8 cellular contexts compared by ENCODE assay signal in genomic region chr19:16605552-16605951, GRCh38. TPM values are rescaled to one million over a fixed set of nuclear protein-coding genes. Genes with fewer than 3 reads are reported as not detected.
DNase-seq lines count a peak whose midpoint lies in the region; ATAC-seq, FAIRE-seq and TF ChIP-seq lines count a peak whose summit lies in the region.
"Had no signal": no experiment of that assay in that cellular context is flagged by ENCODE, and none has a peak within 500 bp of the region (broad histone marks: within the 10 kb centered on the region; RNA-seq: fewer than 3 reads in every experiment).

No MANE protein-coding gene starts in this region.

- H3K4me3 ChIP-seq in neural progenitor cell: no peak overlapping the region

- H3K27ac ChIP-seq in neural progenitor cell: no peak overlapping the region

- no peak overlapping the region for H3K4me2 ChIP-seq in neural progenitor cell

- no TSS peak for BruUV-seq in Calu3 (replicated peaks; lab: Mats Ljungman, UMichigan)

- no peaks in the 10 kb centered on the region for H3F3A ChIP-seq in neural progenitor cell (ENCODE audit: low read depth)

- H3K27me3 Mint-ChIP-seq in IgD-negative memory B cell: no peaks in the 10 kb centered on the region
- peaks cover 2% of the 10 kb centered on the region for H3K27me3 Mint-ChIP-seq in neural progenitor cell (ENCODE audit: insufficient read depth, low read depth)
- H3K27me3 Mint-ChIP-seq in Calu3 (ENCODE audit: unreplicated experiment): no peaks in the 10 kb centered on the region

- H3K9me3 ChIP-seq in neural progenitor cell (ENCODE audit: low read depth): no peaks in the 10 kb centered on the region

- H3K27ac Mint-ChIP-seq in IgD-negative memory B cell (peak overlapping the region in 2 of 3 donors; percentile 47 to 64), neural progenitor cell (peak overlapping the region; percentile 62), Calu3 (ENCODE audit: unreplicated experiment) (no peak overlapping the region)

- DNase-seq in astrocyte of the hippocampus (ENCODE audit: low read depth, low spot score) (peak; percentile 16), neural progenitor cell (ENCODE audit: low spot score) (no peak), Calu3 (no peak), frontal cortex (ENCODE audit: low spot score in 2 of 2) (no peak)
- DNase-seq: NCI-H187 treated with DMSO at 0.1 percent for 48 hours; stimulated activated CD4-positive, alpha-beta T cell treated with anti-CD3 and anti-CD28 coated beads, Interleukin-4, amount 100 ng/mL, for 24 hours had no signal

- no peak for TF ChIP-seq CTCF in neural progenitor cell (IDR thresholded peaks at IDR 0.05)
- no peak for TF ChIP-seq CTCF in Calu3 (IDR thresholded peaks at IDR 0.05; ENCODE audit: unreplicated experiment)

- no peaks in the 10 kb centered on the region for H3K36me3 ChIP-seq in neural progenitor cell

- H2AFZ ChIP-seq in neural progenitor cell (replicated peaks): no peak overlapping the region

- intact Hi-C loops in Calu3 (cut with micrococcal nuclease; ENCODE audit: unreplicated experiment): no loop called here

- no peaks in the 10 kb centered on the region for H3K4me1 ChIP-seq in neural progenitor cell

- H3K9me3 Mint-ChIP-seq in IgD-negative memory B cell (peaks cover 0 to 1% (median 0%) of the 10 kb centered on the region in 3 donors), neural progenitor cell (no peaks in the 10 kb centered on the region), Calu3 (ENCODE audit: low read depth, unreplicated experiment) (no peaks in the 10 kb centered on the region)

- no peak for ATAC-seq in HG02623 (IDR thresholded peaks at IDR 0.05; ENCODE audit: unreplicated experiment)

- peaks cover 29 to 42% (median 42%) of the 10 kb centered on the region in 3 donors for H3K4me1 Mint-ChIP-seq in IgD-negative memory B cell
- H3K4me1 Mint-ChIP-seq in neural progenitor cell: peaks cover 9% of the 10 kb centered on the region
- H3K4me1 Mint-ChIP-seq in Calu3 (ENCODE audit: low read depth, unreplicated experiment): peaks cover 8% of the 10 kb centered on the region

- H3K27me3 ChIP-seq in neural progenitor cell: no peaks in the 10 kb centered on the region

- no peaks in the 10 kb centered on the region for H3K36me3 Mint-ChIP-seq in IgD-negative memory B cell
- H3K36me3 Mint-ChIP-seq in neural progenitor cell: no peaks in the 10 kb centered on the region
- H3K36me3 Mint-ChIP-seq in Calu3 (ENCODE audit: insufficient read depth, unreplicated experiment): peaks cover 4% of the 10 kb centered on the region

- no peak for FAIRE-seq in frontal cortex (lab: Jason Lieb, UNC)

- H4K20me1 ChIP-seq in neural progenitor cell (ENCODE audit: low read depth): peaks cover 72% of the 10 kb centered on the region

- H3K79me2 ChIP-seq in neural progenitor cell (ENCODE audit: low read depth): peaks cover 89% of the 10 kb centered on the region

- H3K4me3 Mint-ChIP-seq in IgD-negative memory B cell: peak overlapping the region in 2 of 4 donors; percentile 60
- H3K4me3 Mint-ChIP-seq in neural progenitor cell: no peak overlapping the region
- H3K4me3 Mint-ChIP-seq in Calu3 (ENCODE audit: low read depth, unreplicated experiment): no peak overlapping the region

- CTCF ChIA-PET in Calu3 (lab: Charles Lee): no interaction called here

- H3K9ac ChIP-seq in neural progenitor cell: no peak overlapping the region

RNA-seq across cellular contexts. Expression of gene MED26, which starts 22.5 kb away (rescaled TPM):
- 5.3 TPM for polyA plus RNA-seq in IgD-negative memory B cell
- total RNA-seq in neural progenitor cell (ENCODE audit: low replicate concordance) (7.4 and 8.6 TPM in 2 replicates), Calu3 (2022) (9.0 and 9.6 TPM in 2 replicates), frontal cortex (3.7 TPM)

RNA-seq across cellular contexts. Expression of gene SLC35E1, which starts 33.3 kb away (rescaled TPM):
- 18.9 TPM for polyA plus RNA-seq in IgD-negative memory B cell
- total RNA-seq in neural progenitor cell (ENCODE audit: low replicate concordance): 16.4 and 24.8 TPM in 2 replicates
- total RNA-seq in Calu3 (2022): 41.6 and 46.4 TPM in 2 replicates
- 22.8 TPM for total RNA-seq in frontal cortex

RNA-seq across cellular contexts. Expression of gene SMIM7, which starts 54.4 kb away (rescaled TPM):
- 87.3 TPM for polyA plus RNA-seq in IgD-negative memory B cell
- 65.3 and 105 TPM in 2 replicates for total RNA-seq in neural progenitor cell (ENCODE audit: low replicate concordance)
- 40.9 and 42.3 TPM in 2 replicates for total RNA-seq in Calu3 (2022)
- total RNA-seq in frontal cortex: 41.6 TPM

RNA-seq across cellular contexts. Expression of gene TMEM38A, which starts 55.4 kb away (rescaled TPM):
- polyA plus RNA-seq in IgD-negative memory B cell: 11.0 TPM
- total RNA-seq in neural progenitor cell (ENCODE audit: low replicate concordance) (0.36 and 1.5 TPM in 2 replicates), Calu3 (2022) (19.2 and 20.1 TPM in 2 replicates), frontal cortex (8.6 TPM)
